In genomic region chr3:20080956-20081554, GRCh38 we compare ENCODE assay signal across 8 cellular contexts. TPM values are rescaled to one million over a fixed set of nuclear protein-coding genes. Genes with fewer than 3 reads are reported as not detected.
DNase-seq lines count a peak whose midpoint lies in the region; ATAC-seq, FAIRE-seq and TF ChIP-seq lines count a peak whose summit lies in the region.

No MANE protein-coding gene starts in this region.

- no TSS peak for BruUV-seq in Calu3 (replicated peaks; lab: Mats Ljungman, UMichigan)

- intact Hi-C loops in CD4-positive, alpha-beta T cell (cut with DNase I, micrococcal nuclease) = no loop called here
- intact Hi-C loops in pancreas (cut with DNase I) = no loop called here
- intact Hi-C loops in Calu3 (cut with micrococcal nuclease; ENCODE audit: unreplicated experiment) = no loop called here

- DNase-seq in CD4-positive, alpha-beta T cell = peak in 5 of 10 experiments; percentile 5 to 16 (median 11)
- DNase-seq in T-helper 17 cell (peak in 2 of 3 donors; percentile 14 to 20), epithelial cell of prostate (ENCODE audit: low read depth, low spot score) (peak; percentile 33), pancreas (peak; percentile 76 to 90 (median 88)), Calu3 (no peak), NCI-H1436 (lab: John Stamatoyannopoulos, UW) (no peak)

- no peaks in the 10 kb centered on the region for H3K27me3 ChIP-seq in CD4-positive, alpha-beta T cell (ENCODE audit: control insufficient read depth, insufficient read depth, low read length)
- H3K27me3 ChIP-seq in pancreas = no peaks in the 10 kb centered on the region

- TF ChIP-seq CTCF in CD4-positive, alpha-beta T cell (IDR thresholded peaks at IDR 0.05) = no peak
- TF ChIP-seq CTCF in pancreas (IDR thresholded peaks at IDR 0.05) = no peak
- no peak for TF ChIP-seq CTCF in Calu3 (IDR thresholded peaks at IDR 0.05; ENCODE audit: unreplicated experiment)

- no peaks in the 10 kb centered on the region for H3K9me3 ChIP-seq in CD4-positive, alpha-beta T cell (ENCODE audit: control insufficient read depth, low read length)
- no peaks in the 10 kb centered on the region for H3K9me3 ChIP-seq in T-helper 17 cell (ENCODE audit: control insufficient read depth, low read length, poor library complexity, severe bottlenecking)
- H3K9me3 ChIP-seq in pancreas = no peaks in the 10 kb centered on the region

- H3K4me3 ChIP-seq in pancreas = no peak overlapping the region

- CTCF ChIA-PET in CD4-positive, alpha-beta T cell (lab: Charles Lee) = no interaction called here
- CTCF ChIA-PET in Calu3 (lab: Charles Lee) = no interaction called here

- peak; percentile 73 for ATAC-seq in CD4-positive, alpha-beta T cell (ENCODE audit: poor library complexity)
- ATAC-seq in GM19372 (IDR thresholded peaks at IDR 0.05; ENCODE audit: low read depth, unreplicated experiment) (peak; percentile 99), HG03521 (IDR thresholded peaks at IDR 0.05; ENCODE audit: unreplicated experiment) (peak; percentile 78), T-helper 17 cell (peak; percentile 85), pancreas (peak; percentile 99)

- POLR2A ChIA-PET in CD4-positive, alpha-beta T cell (lab: Charles Lee) = interaction anchor here (0.7 to 1.6 kb wide), 2 partner anchors 16 to 40 kb away, joined by 3 to 5 read pairs; no protein-coding TSS in a partner anchor

- no peak overlapping the region for H3K4me3 Mint-ChIP-seq in CD4-positive, alpha-beta T cell
- peak overlapping the region; percentile 59 for H3K4me3 Mint-ChIP-seq in T-helper 17 cell
- no peak overlapping the region for H3K4me3 Mint-ChIP-seq in Calu3 (ENCODE audit: low read depth, unreplicated experiment)

- no peak overlapping the region for H3K27ac ChIP-seq in CD4-positive, alpha-beta T cell (ENCODE audit: low read depth, low read length)
- H3K27ac ChIP-seq in epithelial cell of prostate = no peak overlapping the region
- peak overlapping the region in 2 of 4 donors; percentile 15 to 38 for H3K27ac ChIP-seq in pancreas

- H3K27me3 Mint-ChIP-seq in CD4-positive, alpha-beta T cell = no peaks in the 10 kb centered on the region
- no peaks in the 10 kb centered on the region for H3K27me3 Mint-ChIP-seq in T-helper 17 cell
- no peaks in the 10 kb centered on the region for H3K27me3 Mint-ChIP-seq in Calu3 (ENCODE audit: unreplicated experiment)

- no peaks in the 10 kb centered on the region for H3K9me3 Mint-ChIP-seq in CD4-positive, alpha-beta T cell
- no peaks in the 10 kb centered on the region for H3K9me3 Mint-ChIP-seq in Calu3 (ENCODE audit: low read depth, unreplicated experiment)

- peaks cover 13 to 27% (median 26%) of the 10 kb centered on the region in 3 donors for H3K4me1 ChIP-seq in pancreas

- H3K36me3 ChIP-seq in pancreas = no peaks in the 10 kb centered on the region

- peaks cover 22% of the 10 kb centered on the region for H3K4me1 Mint-ChIP-seq in CD4-positive, alpha-beta T cell (ENCODE audit: low read depth)
- peaks cover 34% of the 10 kb centered on the region for H3K4me1 Mint-ChIP-seq in T-helper 17 cell
- H3K4me1 Mint-ChIP-seq in Calu3 (ENCODE audit: low read depth, unreplicated experiment) = no peaks in the 10 kb centered on the region

- 1 to 3% methylated on average over 8 of the region's 8 CpGs for WGBS in pancreas, 2 donors

- H3K36me3 Mint-ChIP-seq in CD4-positive, alpha-beta T cell (ENCODE audit: low read depth) = peaks cover 64% of the 10 kb centered on the region
- H3K36me3 Mint-ChIP-seq in T-helper 17 cell (ENCODE audit: low read depth) (peaks cover 13% of the 10 kb centered on the region), Calu3 (ENCODE audit: insufficient read depth, unreplicated experiment) (no peaks in the 10 kb centered on the region)

- peak overlapping the region; percentile 60 for H3K27ac Mint-ChIP-seq in CD4-positive, alpha-beta T cell
- H3K27ac Mint-ChIP-seq in T-helper 17 cell (peak overlapping the region; percentile 30), Calu3 (ENCODE audit: unreplicated experiment) (no peak overlapping the region)

- no peak for FAIRE-seq in pancreas (lab: Jason Lieb, UNC)

RNA-seq across cellular contexts. Expression of gene KAT2B, which starts 40.8 kb away (rescaled TPM):
- 10 to 100 TPM; 50.9 to 54.4 TPM for total RNA-seq in CD4-positive, alpha-beta T cell
- total RNA-seq in T-helper 17 cell (100 to 1,000 TPM; 157 to 161 TPM), pancreas (10 to 100 TPM; 13.1 to 21.6 (median 16.0) TPM), Calu3 (2022) (12.0 and 13.8 TPM in 2 replicates)
- 10 to 100 TPM in 1 of 2 donors, 1 to 10 TPM in 1; 8.2 to 14.4 TPM for polyA plus RNA-seq in pancreas

Comparison
In these comparisons a context has a peak if more than half of its experiments do, and no peak if none do; other contexts are left out.
1. DNase-seq: peak in T-helper 17 cell (2 of 3), epithelial cell of prostate (single experiment) and pancreas (6 of 6); none in Calu3 (single experiment) and NCI-H1436 (single experiment).
2. Peak in every context shown above with its lines, with median percentiles within 50 percentile points of each other: ATAC-seq.